In genomic region chr2:239436669-239437325, GRCh38 we compare ENCODE assay signal across 18 cellular contexts.
"Had no signal": no experiment of that assay in that cellular context is flagged by ENCODE, and none has a peak within 500 bp of the region (broad histone marks: within the 10 kb centered on the region; RNA-seq: fewer than 3 reads in every experiment).

No MANE protein-coding gene starts in this region.

- H3K27ac ChIP-seq: brain microvascular endothelial cell, epithelial cell of prostate, lower lobe of right lung, sigmoid colon, stomach, thoracic aorta had no signal

- H3K36me3 ChIP-seq: brain microvascular endothelial cell, lower lobe of right lung, sigmoid colon, spleen, stomach, thoracic aorta had no signal

- H3K4me3 ChIP-seq: lower lobe of right lung, sigmoid colon, spleen, stomach, thoracic aorta had no signal

- ATAC-seq: left cardiac atrium had no signal

- H3K9me3 ChIP-seq: sigmoid colon, thoracic aorta had no signal

- FAIRE-seq: frontal cortex, urothelium cell line had no signal

- H3K27me3 ChIP-seq: sigmoid colon had no signal

- DNase-seq: activated CD4-positive, alpha-beta T cell treated with anti-CD3 and anti-CD28 coated beads, Interleukin-2, amount 10 ng/mL, durations not matched to agents 7 days and 5 days; activated CD4-positive, CD25-positive, alpha-beta regulatory T cell; activated CD8-positive, alpha-beta memory T cell treated with anti-CD3 and anti-CD28 coated beads, Interleukin-2, amount 50 U/mL, for 48 hours; activated naive CD4-positive, alpha-beta T cell; activated naive CD8-positive, alpha-beta T cell treated with anti-CD3 and anti-CD28 coated beads, Interleukin-2, amount 10 ng/mL, durations not matched to agents 7 days and 5 days; anterior cingulate cortex; brain microvascular endothelial cell; cerebellar nuclear complex; dermis blood vessel endothelial cell; left cardiac atrium; lower lobe of right lung; sigmoid colon; spleen; stomach had no signal
